Comparison of ENCODE assay signal across 8 cellular contexts in the genomic region with DNA sequence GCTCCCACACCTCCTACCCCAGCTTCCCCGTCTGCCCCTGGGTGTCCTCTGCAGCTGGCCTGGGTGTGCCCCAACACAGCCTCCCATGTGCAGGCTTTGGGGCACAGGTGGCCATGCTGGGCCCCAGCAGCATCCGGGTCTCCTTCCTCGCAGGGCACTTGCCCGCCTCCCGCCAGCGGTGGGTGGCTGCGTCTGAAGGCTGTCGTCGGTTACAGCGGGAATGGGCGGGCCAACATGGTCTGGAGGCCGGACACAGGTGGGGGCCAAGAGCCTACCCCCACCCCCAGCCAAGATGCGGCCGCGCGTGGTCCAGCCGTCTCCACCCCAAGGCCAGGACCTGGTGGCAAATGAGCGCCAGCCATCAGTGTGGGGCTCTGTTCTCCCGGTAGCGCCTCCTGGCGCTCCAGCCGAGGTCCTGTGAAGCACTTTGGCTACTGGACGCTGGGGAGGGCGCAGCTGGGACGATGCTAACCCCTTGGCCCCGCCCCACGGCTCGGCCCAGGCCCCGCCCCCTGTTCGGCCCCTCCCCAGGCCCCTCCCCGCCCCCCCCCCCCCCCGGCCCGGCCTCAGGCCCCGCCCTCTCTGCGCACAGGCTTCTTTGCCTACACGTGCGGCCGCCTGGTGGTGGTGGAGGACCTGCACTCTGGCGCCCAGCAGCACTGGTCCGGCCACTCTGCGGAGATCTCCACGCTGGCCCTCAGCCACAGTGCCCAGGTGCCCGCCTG. TPM values are rescaled to one million over a fixed set of nuclear protein-coding genes. Genes with fewer than 3 reads are reported as not detected.
A peak's percentile ranks its signal among the peaks of the same experiment; 100 is the strongest.
DNase-seq lines count a peak whose midpoint lies in the region; ATAC-seq and TF ChIP-seq lines count a peak whose summit lies in the region.

No MANE protein-coding gene starts in this region.

- peak overlapping the region; percentile 65 for H3K4me2 ChIP-seq in PC-3 (ENCODE audit: low read length)

- no peaks in the 10 kb centered on the region for H3K9me3 Mint-ChIP-seq in activated T-cell treated with anti-CD3 and anti-CD28 coated beads, Interleukin-2, amount 50 U/mL, for 72 hours
- H3K9me3 Mint-ChIP-seq in naive B cell, result no peaks in the 10 kb centered on the region

- H3K4me3 ChIP-seq in GM06990 (replicated peaks; ENCODE audit: low read depth, low read length), result peak overlapping the region; percentile 10
- peak overlapping the region; percentile 42; the same call in 1 of the 2 replicates for H3K4me3 ChIP-seq in PC-3 (ENCODE audit: low read length)
- H3K4me3 ChIP-seq in esophagus squamous epithelium, result peak overlapping the region in 3 of 4 donors; percentile 25 to 59 (median 27)
- H3K4me3 ChIP-seq in suprapubic skin, result peak overlapping the region; percentile 21

- no peaks in the 10 kb centered on the region for H3K27me3 ChIP-seq in GM06990 (replicated peaks; ENCODE audit: control insufficient read depth, insufficient read depth, low read length)
- H3K27me3 ChIP-seq in PC-3 (ENCODE audit: low read length), result no peaks in the 10 kb centered on the region
- H3K27me3 ChIP-seq in esophagus squamous epithelium, result no peaks in the 10 kb centered on the region
- no peaks in the 10 kb centered on the region for H3K27me3 ChIP-seq in suprapubic skin

- TF ChIP-seq CTCF in GM06990 (IDR thresholded peaks at IDR 0.05; ENCODE audit: insufficient read depth, low read length, poor library complexity, severe bottlenecking), result peak; percentile 54
- peak; percentile 36 for TF ChIP-seq CTCF in PC-3 (conservative IDR thresholded peaks at IDR 0.05; ENCODE audit: low read depth, low read length)
- TF ChIP-seq CTCF in esophagus squamous epithelium (IDR thresholded peaks at IDR 0.05), result peak in 5 of 6 experiments; percentile 37 to 64 (median 54)
- peak; percentile 42 to 59 for TF ChIP-seq CTCF in suprapubic skin (IDR thresholded peaks at IDR 0.05)

- H2AFZ ChIP-seq in PC-3 (ENCODE audit: low read length), result no peak overlapping the region

- H3K36me3 ChIP-seq in GM06990 (ENCODE audit: control insufficient read depth, insufficient read depth, low read length), result peaks cover 4% of the 10 kb centered on the region; the same call in 1 of the 2 replicates
- no peaks in the 10 kb centered on the region for H3K36me3 ChIP-seq in PC-3 (ENCODE audit: low read depth, low read length)
- H3K36me3 ChIP-seq in esophagus squamous epithelium, result peaks cover 0 to 44% (median 5%) of the 10 kb centered on the region in 3 donors
- peaks cover 36% of the 10 kb centered on the region for H3K36me3 ChIP-seq in suprapubic skin

- no peak overlapping the region for H3K27ac ChIP-seq in PC-3 (ENCODE audit: low read length)
- peak overlapping the region; percentile 49 to 88 (median 67) for H3K27ac ChIP-seq in esophagus squamous epithelium
- H3K27ac ChIP-seq in suprapubic skin, result no peak overlapping the region

- intact Hi-C loops in PC-3 (cut with micrococcal nuclease), result no loop called here
- intact Hi-C loops in esophagus squamous epithelium (cut with DNase I), result loop anchor here (10.0 kb wide), 1 partner anchor 76 kb away; no protein-coding TSS in a partner anchor

- peaks cover 5% of the 10 kb centered on the region for H3K4me1 ChIP-seq in PC-3 (ENCODE audit: insufficient read depth, low read length)
- H3K4me1 ChIP-seq in esophagus squamous epithelium, result peaks cover 10 to 18% (median 13%) of the 10 kb centered on the region in 3 donors
- peaks cover 8% of the 10 kb centered on the region for H3K4me1 ChIP-seq in suprapubic skin

- TF ChIP-seq POLR2A in esophagus squamous epithelium (IDR thresholded peaks at IDR 0.05), result peak in 1 of 4 donors; percentile 20
- TF ChIP-seq POLR2A in suprapubic skin (IDR thresholded peaks at IDR 0.05), result no peak

- no peaks in the 10 kb centered on the region for H3K79me2 ChIP-seq in PC-3 (ENCODE audit: low read length)

- WGBS in esophagus squamous epithelium, 2 donors, result 39% methylated on average over 6 of the region's 43 CpGs; no CpG with 5 or more reads in 1 of the 2 donors
- no CpG with 5 or more reads among the region's 43 CpGs for WGBS in suprapubic skin

- no peaks in the 10 kb centered on the region for H3K9me2 ChIP-seq in PC-3 (replicated peaks; ENCODE audit: low read length)

- H3K36me3 Mint-ChIP-seq in activated T-cell treated with anti-CD3 and anti-CD28 coated beads, Interleukin-2, amount 50 U/mL, for 72 hours (ENCODE audit: insufficient read depth in 2 of 2), result no peaks in the 10 kb centered on the region
- H3K36me3 Mint-ChIP-seq in naive B cell, result no peaks in the 10 kb centered on the region

- no peak for TF ChIP-seq EP300 in suprapubic skin (IDR thresholded peaks at IDR 0.05)

- H3K4me1 Mint-ChIP-seq in activated T-cell treated with anti-CD3 and anti-CD28 coated beads, Interleukin-2, amount 50 U/mL, for 72 hours (ENCODE audit: low read depth), result peaks cover 5% of the 10 kb centered on the region
- H3K4me1 Mint-ChIP-seq in naive B cell, result peaks cover 5 to 14% (median 6%) of the 10 kb centered on the region in 3 donors

- POLR2A ChIA-PET in PC-3 (lab: Charles Lee; ENCODE audit: unreplicated experiment), result no interaction called here

- no peaks in the 10 kb centered on the region for H3K27me3 Mint-ChIP-seq in activated T-cell treated with anti-CD3 and anti-CD28 coated beads, Interleukin-2, amount 50 U/mL, for 72 hours (ENCODE audit: low read depth)
- no peaks in the 10 kb centered on the region for H3K27me3 Mint-ChIP-seq in naive B cell

- no peaks in the 10 kb centered on the region for H4K20me1 ChIP-seq in PC-3 (ENCODE audit: low read length)

- ATAC-seq in HG03045 (IDR thresholded peaks at IDR 0.05; ENCODE audit: unreplicated experiment), result peak; percentile 42
- peak; percentile 90 for ATAC-seq in PC-3
- peak; percentile 78 to 83 for ATAC-seq in activated T-cell treated with anti-CD3 and anti-CD28 coated beads, Interleukin-2, amount 50 U/mL, for 72 hours (replicated peaks in 1 of 2)
- ATAC-seq in naive B cell (ENCODE audit: low read depth in 2 of 2), result peak; percentile 78 to 83

- CTCF ChIA-PET in PC-3 (lab: Charles Lee), result interaction anchor here (0.6 kb wide), 1 partner anchor 70 kb away, joined by 3 read pairs; no protein-coding TSS in a partner anchor

- H3K9me3 ChIP-seq in PC-3 (ENCODE audit: low read length) (no peaks in the 10 kb centered on the region), esophagus squamous epithelium (no peaks in the 10 kb centered on the region), suprapubic skin (no peaks in the 10 kb centered on the region)

- DNase-seq in GM06990 (ENCODE audit: extremely low read depth, insufficient read length), result peak; percentile 79
- DNase-seq in PC-3, result peak; percentile 79
- DNase-seq in activated T-cell treated with anti-CD3 and anti-CD28 coated beads, Interleukin-2, amount 50 U/mL, for 72 hours, result peak; percentile 75 to 82
- no peak for DNase-seq in esophagus squamous epithelium (lab: John Stamatoyannopoulos, UW)
- DNase-seq in naive B cell, result peak; percentile 54
- DNase-seq in suprapubic skin (ENCODE audit: low spot score in 2 of 2), result peak; percentile 93
- DNase-seq in HK-2 (ENCODE audit: unreplicated experiment), result no peak

- H3K9ac ChIP-seq in PC-3 (ENCODE audit: low read length), result 0 out of 2 replicates have a peak overlapping the region, but pooled peaks have one; percentile 25

- no peak overlapping the region for H3K27ac Mint-ChIP-seq in activated T-cell treated with anti-CD3 and anti-CD28 coated beads, Interleukin-2, amount 50 U/mL, for 72 hours
- H3K27ac Mint-ChIP-seq in naive B cell, result no peak overlapping the region

- H3F3A ChIP-seq in PC-3 (ENCODE audit: low read length, unreplicated experiment), result no peaks in the 10 kb centered on the region

- H3K4me3 Mint-ChIP-seq in activated T-cell treated with anti-CD3 and anti-CD28 coated beads, Interleukin-2, amount 50 U/mL, for 72 hours, result no peak overlapping the region
- H3K4me3 Mint-ChIP-seq in naive B cell, result peak overlapping the region in 6 of 8 donors; percentile 18 to 60 (median 40)

- no TSS peak for BruUV-seq in PC-3 (replicated peaks; lab: Mats Ljungman, UMichigan)

RNA-seq across cellular contexts. Expression of a gene that starts 7.3 kb away (rescaled TPM):
- total RNA-seq in PC-3 (2014; rRNA removed) (93.0 and 100 TPM in 2 replicates), esophagus squamous epithelium (10 to 100 TPM; 28.4 to 70.2 (median 48.9) TPM), suprapubic skin (100 to 1,000 TPM in 2 of 4 donors, 10 to 100 TPM in 2; 66.9 to 156 (median 96.8) TPM)
- total RNA-seq in activated T-cell treated with anti-CD3 and anti-CD28 coated beads, Interleukin-2, amount 50 U/mL, for 72 hours, result 100 to 1,000 TPM; 110 to 115 TPM
- 10 to 100 TPM; 22.1 to 49.1 (median 35.0) TPM for polyA plus RNA-seq in naive B cell (ENCODE audit: low read depth in 6 of 6)

RNA-seq across cellular contexts. Expression of a gene that starts 11.5 kb away (rescaled TPM):
- 44.4 and 72.4 TPM in 2 replicates for total RNA-seq in PC-3 (2014; rRNA removed)
- total RNA-seq in activated T-cell treated with anti-CD3 and anti-CD28 coated beads, Interleukin-2, amount 50 U/mL, for 72 hours, result 10 to 100 TPM; 40.3 to 47.7 TPM
- total RNA-seq in esophagus squamous epithelium, result 10 to 100 TPM in 3 of 4 donors, 1 to 10 TPM in 1; 7.2 to 26.5 (median 15.8) TPM
- polyA plus RNA-seq in naive B cell (ENCODE audit: low read depth in 6 of 6), result 1 to 10 TPM in 2 of 6 donors, under 1 TPM in 3, not detected in 1; 0.75 to 2.3 (median 0.90) TPM
- 10 to 100 TPM; 18.3 to 63.0 (median 32.2) TPM for total RNA-seq in suprapubic skin

RNA-seq across cellular contexts. Expression of a gene that starts 14.8 kb away (rescaled TPM):
- 1.7 and 3.7 TPM in 2 replicates for total RNA-seq in PC-3 (2014; rRNA removed)
- total RNA-seq in activated T-cell treated with anti-CD3 and anti-CD28 coated beads, Interleukin-2, amount 50 U/mL, for 72 hours, result 1 to 10 TPM; 3.5 to 5.8 TPM
- 1 to 10 TPM in 1 of 4 donors, under 1 TPM in 2, not detected in 1; 0.38 to 1.1 (median 0.57) TPM for total RNA-seq in esophagus squamous epithelium
- not detected for polyA plus RNA-seq in naive B cell (ENCODE audit: low read depth in 6 of 6)
- 1 to 10 TPM; 1.2 to 8.9 (median 3.9) TPM for total RNA-seq in suprapubic skin

RNA-seq across cellular contexts. Expression of a gene that starts 19.0 kb away (rescaled TPM):
- total RNA-seq in PC-3 (2014; rRNA removed) (83.5 and 84.6 TPM in 2 replicates), esophagus squamous epithelium (10 to 100 TPM; 17.3 to 35.6 (median 28.1) TPM), suprapubic skin (10 to 100 TPM; 10.3 to 29.8 (median 24.2) TPM)
- 10 to 100 TPM; 27.9 to 34.4 TPM for total RNA-seq in activated T-cell treated with anti-CD3 and anti-CD28 coated beads, Interleukin-2, amount 50 U/mL, for 72 hours
- 10 to 100 TPM; 20.8 to 46.6 (median 22.7) TPM for polyA plus RNA-seq in naive B cell (ENCODE audit: low read depth in 6 of 6)

RNA-seq across cellular contexts. Expression of a gene that starts 19.6 kb away (rescaled TPM):
- total RNA-seq in PC-3 (2014; rRNA removed) (152 and 226 TPM in 2 replicates), esophagus squamous epithelium (100 to 1,000 TPM; 102 to 148 (median 120) TPM), suprapubic skin (100 to 1,000 TPM; 116 to 143 (median 125) TPM)
- total RNA-seq in activated T-cell treated with anti-CD3 and anti-CD28 coated beads, Interleukin-2, amount 50 U/mL, for 72 hours, result 10 to 100 TPM; 53.6 to 70.4 TPM
- polyA plus RNA-seq in naive B cell (ENCODE audit: low read depth in 6 of 6), result 100 to 1,000 TPM; 121 to 180 (median 128) TPM

Comparison
In these comparisons a context has a peak if more than half of its experiments do, and no peak if none do; other contexts are left out.
1. DNase-seq: peak in GM06990 (single experiment), PC-3 (single experiment), activated T-cell treated with anti-CD3 and anti-CD28 coated beads, Interleukin-2, amount 50 U/mL, for 72 hours (2 of 2), naive B cell (single experiment) and suprapubic skin (2 of 2); none in esophagus squamous epithelium (single experiment) and HK-2 (single experiment).
2. H3K27ac ChIP-seq: peak in esophagus squamous epithelium (4 of 4); none in PC-3 (single experiment) and suprapubic skin (single experiment).
3. H3K4me3 Mint-ChIP-seq: peak in naive B cell (6 of 8); none in activated T-cell treated with anti-CD3 and anti-CD28 coated beads, Interleukin-2, amount 50 U/mL, for 72 hours (0 of 2).
4. Peak in every context shown above with its lines, with median percentiles within 50 percentile points of each other: H3K4me3 ChIP-seq, CTCF ChIP-seq and ATAC-seq.